8 cellular contexts compared by ENCODE assay signal in the genomic region with DNA sequence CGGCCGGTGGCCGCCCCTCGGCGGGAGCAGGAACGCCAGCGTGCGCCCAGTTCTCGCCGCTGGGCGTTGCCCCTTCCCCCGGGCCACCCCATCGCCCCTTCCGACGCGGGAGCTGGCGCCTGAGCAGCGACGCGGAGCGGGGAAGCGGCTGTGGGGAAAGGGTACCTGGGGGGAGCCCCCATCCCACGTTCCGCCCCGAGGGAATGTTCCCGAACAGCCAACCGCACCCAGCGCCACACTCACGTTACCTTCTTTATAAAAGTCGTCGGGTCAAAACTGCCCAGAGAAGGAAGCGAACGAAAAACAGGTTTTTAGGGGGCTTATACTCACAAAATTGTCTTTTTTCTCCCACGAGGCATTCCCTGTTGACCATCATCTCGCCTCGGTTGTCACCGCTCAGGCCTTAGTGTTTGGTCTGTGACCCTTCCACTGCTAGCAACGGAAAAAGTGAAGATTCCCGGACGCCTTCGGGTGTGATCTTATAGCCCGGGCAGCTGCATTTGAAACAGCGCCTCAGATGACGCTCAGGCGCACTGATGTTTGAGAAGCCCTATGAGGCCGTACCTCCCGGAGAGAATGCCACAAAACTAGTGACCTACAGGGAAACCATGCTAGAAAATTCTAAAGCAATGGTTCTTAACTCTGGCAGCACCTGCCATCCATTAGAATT. TPM values are rescaled to one million over a fixed set of nuclear protein-coding genes. Genes with fewer than 3 reads are reported as not detected.
DNase-seq lines count a peak whose midpoint lies in the region; ATAC-seq, FAIRE-seq and TF ChIP-seq lines count a peak whose summit lies in the region.

No MANE protein-coding gene starts in this region.

- H3K79me2 ChIP-seq in fibroblast of lung (ENCODE audit: control insufficient read depth, insufficient read depth, low read length): peaks cover 4% of the 10 kb centered on the region

- H3K4me3 ChIP-seq in HUES6 (ENCODE audit: low read depth, low read length) (peak overlapping the region; percentile 75), fibroblast of lung (replicated peaks in 1 of 4; ENCODE audit: control extremely low read depth in 1 of 4, insufficient read depth in 1 of 4, low read depth in 3 of 4, low read length in 4 of 4) (peak overlapping the region; percentile 52 to 76 (median 61))

- no peaks in the 10 kb centered on the region for H3K9me3 Mint-ChIP-seq in natural killer cell treated with Interleukin-12 subunit alpha and Interleukin-12 subunit beta and Interleukin-15 and Interleukin-18, amount 100 ng/mL, for 72 hours

- no peaks in the 10 kb centered on the region for H4K20me1 ChIP-seq in fibroblast of lung (ENCODE audit: control insufficient read depth, extremely low read depth, insufficient read depth, low read length)

- H3K36me3 ChIP-seq in HUES6 (ENCODE audit: control insufficient read depth, insufficient read depth, low read length): no peaks in the 10 kb centered on the region
- H3K36me3 ChIP-seq in fibroblast of lung (ENCODE audit: control insufficient read depth, insufficient read depth, low read length): no peaks in the 10 kb centered on the region

- peaks cover 21 to 25% of the 10 kb centered on the region in 2 donors for H3K27me3 Mint-ChIP-seq in natural killer cell treated with Interleukin-12 subunit alpha and Interleukin-12 subunit beta and Interleukin-15 and Interleukin-18, amount 100 ng/mL, for 72 hours

- peak in 1 of 2 donors; percentile 35 for ATAC-seq in natural killer cell treated with Interleukin-12 subunit alpha and Interleukin-12 subunit beta and Interleukin-15 and Interleukin-18, amount 100 ng/mL, for 72 hours

- peaks cover 27% of the 10 kb centered on the region for H3K4me1 ChIP-seq in HUES6 (ENCODE audit: control insufficient read depth, insufficient read depth, low read length)
- H3K4me1 ChIP-seq in fibroblast of lung (ENCODE audit: control insufficient read depth, extremely low read depth, insufficient read depth, low read length): peaks cover 2% of the 10 kb centered on the region

- H3K9me3 ChIP-seq in HUES6 (ENCODE audit: control insufficient read depth, insufficient read depth, low read depth, low read length): no peaks in the 10 kb centered on the region
- no peaks in the 10 kb centered on the region for H3K9me3 ChIP-seq in fibroblast of lung (ENCODE audit: control insufficient read depth, insufficient read depth, low read depth, low read length)

- H3K27ac Mint-ChIP-seq in natural killer cell treated with Interleukin-12 subunit alpha and Interleukin-12 subunit beta and Interleukin-15 and Interleukin-18, amount 100 ng/mL, for 72 hours: peak overlapping the region; percentile 58 to 76

- CTCF ChIA-PET in GM10248 (lab: Yijun Ruan, JAX): interaction anchor here (0.8 to 1.5 kb wide), 6 partner anchors 10 to 199 kb away, joined by 3 to 5 read pairs (median 3); no protein-coding TSS in a partner anchor

- peak overlapping the region; percentile 88 for H3K4me3 Mint-ChIP-seq in natural killer cell treated with Interleukin-12 subunit alpha and Interleukin-12 subunit beta and Interleukin-15 and Interleukin-18, amount 100 ng/mL, for 72 hours

- peak overlapping the region; percentile 78 for H2AFZ ChIP-seq in fibroblast of lung (ENCODE audit: low read length)

- H3K27ac ChIP-seq in HUES6 (ENCODE audit: low read depth, low read length): no peak overlapping the region
- H3K27ac ChIP-seq in fibroblast of lung (ENCODE audit: insufficient read depth, low read length): peak overlapping the region; percentile 18

- H3K36me3 Mint-ChIP-seq in natural killer cell treated with Interleukin-12 subunit alpha and Interleukin-12 subunit beta and Interleukin-15 and Interleukin-18, amount 100 ng/mL, for 72 hours: no peaks in the 10 kb centered on the region

- peaks cover 30% of the 10 kb centered on the region for H3K27me3 ChIP-seq in HUES6 (ENCODE audit: control insufficient read depth, insufficient read depth, low read length)
- no peaks in the 10 kb centered on the region for H3K27me3 ChIP-seq in fibroblast of lung (ENCODE audit: control insufficient read depth, insufficient read depth, low read length)

- H3K4me2 ChIP-seq in fibroblast of lung (ENCODE audit: extremely low read depth, insufficient read depth, low read length): peak overlapping the region; percentile 78

- H3K9ac ChIP-seq in HUES6 (ENCODE audit: low read length) (peak overlapping the region; percentile 76), fibroblast of lung (ENCODE audit: insufficient read depth, low read length) (peak overlapping the region; percentile 60)

- H3K4me1 Mint-ChIP-seq in natural killer cell treated with Interleukin-12 subunit alpha and Interleukin-12 subunit beta and Interleukin-15 and Interleukin-18, amount 100 ng/mL, for 72 hours (ENCODE audit: low read depth in 2 of 2): peaks cover 13 to 20% of the 10 kb centered on the region in 2 donors

- peak; percentile 71 for FAIRE-seq in urothelium cell line (lab: Jason Lieb, UNC)

- TF ChIP-seq CTCF in GM10248 (IDR thresholded peaks at IDR 0.05; ENCODE audit: control extremely low read depth, extremely low read depth, low read depth, missing control alignments) (peak; percentile 5), fibroblast of lung (conservative IDR thresholded peaks at IDR 0.05 in 1 of 2, IDR thresholded peaks at IDR 0.05 in 1 of 2; ENCODE audit: low read depth in 1 of 2, low read length in 2 of 2) (no peak)

- DNase-seq in GM10248 (ENCODE audit: extremely low spot score): peak; percentile 27
- peak; percentile 28 to 45 for DNase-seq in activated CD4-positive, alpha-beta T cell treated with anti-CD3 and anti-CD28 coated beads, Interleukin-2, amount 50 U/mL, for 48 hours
- DNase-seq in fibroblast of lung (ENCODE audit: low read depth in 2 of 2): peak; percentile 57 to 59
- no peak for DNase-seq in natural killer cell treated with Interleukin-12 subunit alpha and Interleukin-12 subunit beta and Interleukin-15 and Interleukin-18, amount 100 ng/mL, for 72 hours (ENCODE audit: low spot score)
- DNase-seq in urothelium cell line (ENCODE audit: low spot score): no peak
- no peak for DNase-seq in NCI-H446 treated with DMSO at 0.1 percent for 48 hours (lab: John Stamatoyannopoulos, UW)
- DNase-seq in midbrain (lab: John Stamatoyannopoulos, UW): no peak

- POLR2A ChIA-PET in GM10248 (lab: Yijun Ruan, JAX): no interaction called here

RNA-seq across cellular contexts. Expression of gene GOLM1, which starts 0.5 kb away (rescaled TPM):
- 46.7 and 67.3 TPM in 2 replicates for total RNA-seq in fibroblast of lung
- 49.4 and 64.0 TPM in 2 replicates for polyA plus RNA-seq in fibroblast of lung
- 43.2 and 57.5 TPM in 2 replicates for polyA plus RNA-seq in fibroblast of lung (2012)
- 14.4 and 15.9 TPM in 2 replicates for polyA minus RNA-seq in fibroblast of lung (ENCODE audit: low replicate concordance)
- 10 to 100 TPM in 1 of 2 donors, 1 to 10 TPM in 1; 3.6 to 20.5 TPM for total RNA-seq in natural killer cell treated with Interleukin-12 subunit alpha and Interleukin-12 subunit beta and Interleukin-15 and Interleukin-18, amount 100 ng/mL, for 72 hours

Comparison
In these comparisons a context has a peak if more than half of its experiments do, and no peak if none do; other contexts are left out.
1. DNase-seq: peak in GM10248 (single experiment), activated CD4-positive, alpha-beta T cell treated with anti-CD3 and anti-CD28 coated beads, Interleukin-2, amount 50 U/mL, for 48 hours (2 of 2) and fibroblast of lung (2 of 2); none in natural killer cell treated with Interleukin-12 subunit alpha and Interleukin-12 subunit beta and Interleukin-15 and Interleukin-18, amount 100 ng/mL, for 72 hours (single experiment), urothelium cell line (single experiment), NCI-H446 treated with DMSO at 0.1 percent for 48 hours (single experiment) and midbrain (single experiment).